6 cellular contexts compared by ENCODE assay signal in the genomic region with DNA sequence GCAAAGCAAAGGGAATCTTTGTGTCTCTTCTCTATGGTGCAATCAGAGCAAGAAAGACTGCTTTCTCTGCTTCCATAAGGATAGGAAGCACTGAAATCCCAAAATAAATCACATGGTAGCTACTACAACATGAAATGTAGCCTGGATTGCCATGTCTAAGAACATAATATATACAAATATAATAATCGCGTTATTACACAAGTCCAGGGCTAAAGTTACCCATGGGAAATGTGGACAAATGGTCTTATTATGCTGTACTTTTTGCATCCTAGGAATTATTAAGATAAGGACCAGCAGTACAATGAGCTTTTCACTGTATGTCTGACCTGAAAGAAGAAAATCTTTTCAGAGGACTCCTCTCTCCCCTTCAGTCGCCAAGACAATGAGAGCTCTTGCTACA.
"Had no signal": no experiment of that assay in that cellular context is flagged by ENCODE, and none has a peak within 500 bp of the region (broad histone marks: within the 10 kb centered on the region; RNA-seq: fewer than 3 reads in every experiment).

No MANE protein-coding gene starts in this region.

- DNase-seq: GM23248, H9, HCEC 1CT, IMR-90, KG1 had no signal

- ATAC-seq: K562 had no signal
